ENCODE assay signal across 21 cellular contexts in genomic region chr2:16438571-16439294, GRCh38.
"Had no signal": no experiment of that assay in that cellular context is flagged by ENCODE, and none has a peak within 500 bp of the region (broad histone marks: within the 10 kb centered on the region; RNA-seq: fewer than 3 reads in every experiment).

No MANE protein-coding gene starts in this region.

- H2AFZ ChIP-seq: parathyroid adenoma had no signal

- DNase-seq: activated CD4-positive, alpha-beta T cell treated with anti-CD3 and anti-CD28 coated beads, Interleukin-2, amount 50 U/mL, for 1 hour; activated CD8-positive, alpha-beta memory T cell treated with anti-CD3 and anti-CD28 coated beads, Interleukin-2, amount 50 U/mL, for 4 hours; activated effector memory CD4-positive, alpha-beta T cell treated with Interleukin-2 at 50 U/mL for 16 hours; activated naive CD4-positive, alpha-beta T cell treated with anti-CD3 and anti-CD28 coated beads, Interleukin-2, amount 10 ng/mL, durations not matched to agents 7 days and 5 days; activated naive CD8-positive, alpha-beta T cell treated with anti-CD3 and anti-CD28 coated beads, Interleukin-2, amount 50 U/mL, for 24 hours; activated T-cell treated with anti-CD3 and anti-CD28 coated beads, Interleukin-2, amount 50 U/mL, for 48 hours; anterior cingulate cortex; caudate nucleus; gastrocnemius medialis; heart left ventricle; immature natural killer cell; mesenchymal stem cell; naive thymus-derived CD8-positive, alpha-beta T cell; stimulated activated naive B cell treated with anti-CD40 and anti-IgM and Interleukin-4, amounts not matched to agents 10 μg/mL and 1 μg/mL and 100 μg/mL, for 72 hours; SW 1271; T-helper 2 cell; thyroid gland had no signal

- H3K9ac ChIP-seq: parathyroid adenoma had no signal

- H3K36me3 ChIP-seq: gastrocnemius medialis, heart left ventricle, neutrophil, thyroid gland had no signal

- H3K27me3 ChIP-seq: gastrocnemius medialis, heart left ventricle, neutrophil, thyroid gland had no signal

- H3K4me1 ChIP-seq: gastrocnemius medialis, heart left ventricle, parathyroid adenoma, thyroid gland had no signal

- ATAC-seq: activated CD4-positive, CD25-positive, alpha-beta regulatory T cell treated with anti-CD3 and anti-CD28 coated beads, Interleukin-2, amount 50 U/mL, for 24 hours; activated naive CD8-positive, alpha-beta T cell treated with anti-CD3 and anti-CD28 coated beads, Interleukin-2, amount 50 U/mL, for 24 hours; gastrocnemius medialis; heart left ventricle; naive thymus-derived CD8-positive, alpha-beta T cell; stimulated activated naive B cell treated with anti-CD40 and anti-IgM and Interleukin-4, amounts not matched to agents 10 μg/mL and 1 μg/mL and 100 μg/mL, for 72 hours had no signal

- H3K9me3 ChIP-seq: gastrocnemius medialis, heart left ventricle, neutrophil, thyroid gland had no signal

- H3K79me2 ChIP-seq: parathyroid adenoma had no signal

- H3K27ac ChIP-seq: epithelial cell of prostate, gastrocnemius medialis, heart left ventricle, neutrophil, parathyroid adenoma, thyroid gland had no signal

- H3K4me3 ChIP-seq: gastrocnemius medialis, heart left ventricle, thyroid gland had no signal
